8 cellular contexts compared by ENCODE assay signal in genomic region chr3:2156244-2156847, GRCh38. TPM values are rescaled to one million over a fixed set of nuclear protein-coding genes. Genes with fewer than 3 reads are reported as not detected.
DNase-seq lines count a peak whose midpoint lies in the region; ATAC-seq and TF ChIP-seq lines count a peak whose summit lies in the region.

No MANE protein-coding gene starts in this region.

- no peaks in the 10 kb centered on the region for H3K27me3 Mint-ChIP-seq in activated naive CD8-positive, alpha-beta T cell treated with anti-CD3 and anti-CD28 coated beads, Interleukin-2, amount 50 U/mL, for 24 hours
- H3K27me3 Mint-ChIP-seq in osteocyte (ENCODE audit: unreplicated experiment) = no peaks in the 10 kb centered on the region
- H3K27me3 Mint-ChIP-seq in T-helper 2 cell treated with Interferon-gamma antibody and Interleukin-4, amounts not matched to agents 5 μg/mL and 100 μg/mL, for 36 hours (ENCODE audit: low read depth) = no peaks in the 10 kb centered on the region

- no peaks in the 10 kb centered on the region for H3K4me1 Mint-ChIP-seq in activated naive CD8-positive, alpha-beta T cell treated with anti-CD3 and anti-CD28 coated beads, Interleukin-2, amount 50 U/mL, for 24 hours
- H3K4me1 Mint-ChIP-seq in osteocyte (ENCODE audit: unreplicated experiment) = peaks cover 10% of the 10 kb centered on the region
- no peaks in the 10 kb centered on the region for H3K4me1 Mint-ChIP-seq in T-helper 2 cell treated with Interferon-gamma antibody and Interleukin-4, amounts not matched to agents 5 μg/mL and 100 μg/mL, for 36 hours (ENCODE audit: low read depth)

- no peaks in the 10 kb centered on the region for H4K20me1 ChIP-seq in osteoblast (ENCODE audit: insufficient read depth, low read length)

- H3K4me3 ChIP-seq in left ventricle myocardium inferior (no peak overlapping the region), osteoblast (ENCODE audit: insufficient read depth, low read length) (no peak overlapping the region)

- TF ChIP-seq CTCF in left ventricle myocardium inferior (IDR thresholded peaks at IDR 0.05; ENCODE audit: borderline replicate concordance) (peak; percentile 43), osteocyte (IDR thresholded peaks at IDR 0.05) (peak; percentile 67), osteoblast (IDR thresholded peaks at IDR 0.05; ENCODE audit: extremely low read depth, low read depth, low read length) (no peak)

- H3K9me3 ChIP-seq in left ventricle myocardium inferior (replicated peaks) (no peaks in the 10 kb centered on the region), osteoblast (ENCODE audit: low read depth, low read length) (peaks cover 3% of the 10 kb centered on the region)

- H3K27me3 ChIP-seq in left ventricle myocardium inferior (ENCODE audit: low read depth) (peaks cover 12% of the 10 kb centered on the region), osteoblast (ENCODE audit: insufficient read depth, low read length) (no peaks in the 10 kb centered on the region)

- H3K9me3 Mint-ChIP-seq in activated naive CD8-positive, alpha-beta T cell treated with anti-CD3 and anti-CD28 coated beads, Interleukin-2, amount 50 U/mL, for 24 hours = no peaks in the 10 kb centered on the region
- H3K9me3 Mint-ChIP-seq in osteocyte (ENCODE audit: unreplicated experiment) = peaks cover 3% of the 10 kb centered on the region
- no peaks in the 10 kb centered on the region for H3K9me3 Mint-ChIP-seq in T-helper 2 cell treated with Interferon-gamma antibody and Interleukin-4, amounts not matched to agents 5 μg/mL and 100 μg/mL, for 36 hours

- no peaks in the 10 kb centered on the region for H3K79me2 ChIP-seq in osteoblast (ENCODE audit: insufficient read depth, low read length)

- ATAC-seq in left ventricle myocardium superior (no peak), HG03565 (IDR thresholded peaks at IDR 0.05; ENCODE audit: unreplicated experiment) (peak; percentile 56), HG02642 (IDR thresholded peaks at IDR 0.05; ENCODE audit: poor library complexity, unreplicated experiment) (no peak)
- no peak for ATAC-seq in activated naive CD8-positive, alpha-beta T cell treated with anti-CD3 and anti-CD28 coated beads, Interleukin-2, amount 50 U/mL, for 24 hours

- H3K27ac Mint-ChIP-seq in activated naive CD8-positive, alpha-beta T cell treated with anti-CD3 and anti-CD28 coated beads, Interleukin-2, amount 50 U/mL, for 24 hours = no peak overlapping the region
- H3K27ac Mint-ChIP-seq in osteocyte (ENCODE audit: unreplicated experiment) = no peak overlapping the region
- H3K27ac Mint-ChIP-seq in T-helper 2 cell treated with Interferon-gamma antibody and Interleukin-4, amounts not matched to agents 5 μg/mL and 100 μg/mL, for 36 hours = no peak overlapping the region

- H3K4me3 Mint-ChIP-seq in activated naive CD8-positive, alpha-beta T cell treated with anti-CD3 and anti-CD28 coated beads, Interleukin-2, amount 50 U/mL, for 24 hours = no peak overlapping the region
- H3K4me3 Mint-ChIP-seq in osteocyte (ENCODE audit: unreplicated experiment) = no peak overlapping the region
- no peak overlapping the region for H3K4me3 Mint-ChIP-seq in T-helper 2 cell treated with Interferon-gamma antibody and Interleukin-4, amounts not matched to agents 5 μg/mL and 100 μg/mL, for 36 hours

- H3K27ac ChIP-seq in left ventricle myocardium inferior (replicated peaks) = no peak overlapping the region
- H3K27ac ChIP-seq in osteoblast (ENCODE audit: low read depth, low read length) = no peak overlapping the region

- DNase-seq in left ventricle myocardium inferior (no peak), left ventricle myocardium superior (no peak), osteocyte (ENCODE audit: extremely low spot score, unreplicated experiment) (no peak), osteoblast (ENCODE audit: insufficient read length, low spot score, missing footprints) (no peak)
- peak; percentile 9 for DNase-seq in activated naive CD8-positive, alpha-beta T cell treated with anti-CD3 and anti-CD28 coated beads, Interleukin-2, amount 50 U/mL, for 24 hours
- no peak for DNase-seq in T-helper 2 cell treated with Interferon-gamma antibody and Interleukin-4, amounts not matched to agents 5 μg/mL and 100 μg/mL, for 36 hours (ENCODE audit: low spot score)

- H3K36me3 ChIP-seq in left ventricle myocardium inferior (no peaks in the 10 kb centered on the region), osteoblast (ENCODE audit: insufficient read depth, low read length) (no peaks in the 10 kb centered on the region)

- H3K4me1 ChIP-seq in left ventricle myocardium inferior = no peaks in the 10 kb centered on the region
- no peaks in the 10 kb centered on the region for H3K4me1 ChIP-seq in osteoblast (ENCODE audit: insufficient read depth, low read length)

- H2AFZ ChIP-seq in osteoblast (ENCODE audit: low read length) = no peak overlapping the region

- intact Hi-C loops in left ventricle myocardium inferior (cut with micrococcal nuclease) (no loop called here), left ventricle myocardium superior (cut with micrococcal nuclease) (no loop called here)

- no peak overlapping the region for H3K4me2 ChIP-seq in osteoblast (ENCODE audit: insufficient read depth, low read length)

- H3K36me3 Mint-ChIP-seq in activated naive CD8-positive, alpha-beta T cell treated with anti-CD3 and anti-CD28 coated beads, Interleukin-2, amount 50 U/mL, for 24 hours (ENCODE audit: low read depth) = no peaks in the 10 kb centered on the region
- no peaks in the 10 kb centered on the region for H3K36me3 Mint-ChIP-seq in osteocyte (ENCODE audit: unreplicated experiment)
- no peaks in the 10 kb centered on the region for H3K36me3 Mint-ChIP-seq in T-helper 2 cell treated with Interferon-gamma antibody and Interleukin-4, amounts not matched to agents 5 μg/mL and 100 μg/mL, for 36 hours (ENCODE audit: low read depth)

RNA-seq across cellular contexts. Expression of gene CNTN4, which starts 57.7 kb away (rescaled TPM):
- total RNA-seq in left ventricle myocardium inferior = 1.2 TPM
- 3.2 TPM for total RNA-seq in left ventricle myocardium superior
- total RNA-seq in osteocyte = 48.3 and 51.4 TPM in 2 replicates
- total RNA-seq in osteoblast = under 0.01 TPM in 1 of 2 replicates, not detected in the other

Comparison
In these comparisons a context has a peak if more than half of its experiments do, and no peak if none do; other contexts are left out.
1. RNA of gene CNTN4, which starts 57.7 kb away (total RNA-seq): 48.3 to 51.4 TPM in osteocyte; 3.2 TPM in left ventricle myocardium superior (single experiment), 1.2 TPM in left ventricle myocardium inferior (single experiment) and under 0.01 TPM in osteoblast; every median in the first group is over 10 times any median in the second.